In the genomic region with DNA sequence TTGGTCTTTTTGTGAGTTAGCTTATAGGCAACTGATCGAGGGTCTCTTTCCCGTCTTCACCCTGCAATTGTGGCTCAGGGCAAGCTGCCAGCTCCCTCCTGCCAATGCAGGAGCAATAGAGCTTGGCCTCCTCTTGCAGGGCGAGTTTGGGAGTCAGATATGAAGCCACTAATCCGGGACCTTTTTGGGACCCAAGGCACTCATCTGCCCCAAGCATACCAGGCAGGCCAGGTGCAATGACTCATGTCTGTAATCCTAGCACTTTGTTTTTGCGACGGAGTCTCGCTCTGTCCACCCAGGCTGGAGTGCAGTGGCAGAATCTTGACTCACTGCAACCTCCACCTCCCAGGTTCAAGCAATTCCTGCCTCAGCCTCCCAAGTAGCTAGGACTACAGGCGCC, we compare ENCODE assay signal across 20 cellular contexts. TPM values are rescaled to one million over a fixed set of nuclear protein-coding genes. Genes with fewer than 3 reads are reported as not detected.
DNase-seq lines count a peak whose midpoint lies in the region; ATAC-seq and TF ChIP-seq lines count a peak whose summit lies in the region.
"Had no signal": no experiment of that assay in that cellular context is flagged by ENCODE, and none has a peak within 500 bp of the region (broad histone marks: within the 10 kb centered on the region; RNA-seq: fewer than 3 reads in every experiment).

No MANE protein-coding gene starts in this region.

- H3K9ac ChIP-seq in Karpas-422 (ENCODE audit: low read length): no peak overlapping the region

- DNase-seq in Karpas-422: no peak
- peak; percentile 70 for DNase-seq in astrocyte of the hippocampus (ENCODE audit: low read depth, low spot score)
- peak; percentile 82 for DNase-seq in kidney glomerular epithelial cell (lab: John Stamatoyannopoulos, UW)
- no peak for DNase-seq in esophagus muscularis mucosa (ENCODE audit: extremely low spot score)
- no peak for DNase-seq in tibial artery
- DNase-seq in GM10248 (ENCODE audit: extremely low spot score): no peak
- DNase-seq: activated B cell treated with CpG ODN at 0.5 μM for 24 hours; activated CD8-positive, alpha-beta memory T cell treated with anti-CD3 and anti-CD28 coated beads for 24 hours; amygdala; mesendoderm; NCI-H2081 treated with DMSO at 0.1 percent for 48 hours; NCI-H774; RPMI8226; stimulated activated CD4-positive, alpha-beta T cell treated with anti-CD3 and anti-CD28 coated beads, Interleukin-4, amount 100 ng/mL, for 24 hours; T-helper 17 cell; testis had no signal

- H3K4me2 ChIP-seq in Karpas-422 (ENCODE audit: low read depth, low read length, poor library complexity, severe bottlenecking): no peak overlapping the region

- H3K4me1 ChIP-seq in Karpas-422 (ENCODE audit: low read length): peaks cover 49% of the 10 kb centered on the region
- H3K4me1 ChIP-seq in esophagus muscularis mucosa: no peaks in the 10 kb centered on the region
- no peaks in the 10 kb centered on the region for H3K4me1 ChIP-seq in tibial artery
- H3K4me1 ChIP-seq: testis had no signal

- no peaks in the 10 kb centered on the region for H3K27me3 ChIP-seq in Karpas-422 (ENCODE audit: low read length)
- H3K27me3 ChIP-seq in esophagus muscularis mucosa: no peaks in the 10 kb centered on the region
- H3K27me3 ChIP-seq in tibial artery: no peaks in the 10 kb centered on the region
- H3K27me3 ChIP-seq: neutrophil, testis had no signal

- H4K20me1 ChIP-seq in Karpas-422 (ENCODE audit: insufficient read depth, low read depth, low read length): no peaks in the 10 kb centered on the region

- H3K79me2 ChIP-seq in Karpas-422 (ENCODE audit: low read length): no peaks in the 10 kb centered on the region

- POLR2A ChIA-PET in GM10248 (lab: Yijun Ruan, JAX): no interaction called here

- H3K4me3 ChIP-seq in Karpas-422 (ENCODE audit: low read length): no peak overlapping the region
- no peak overlapping the region for H3K4me3 ChIP-seq in esophagus muscularis mucosa
- H3K4me3 ChIP-seq in tibial artery: no peak overlapping the region
- H3K4me3 ChIP-seq: testis had no signal

- H2AFZ ChIP-seq in Karpas-422 (ENCODE audit: low read length): no peak overlapping the region

- no peak for TF ChIP-seq POLR2A in esophagus muscularis mucosa (IDR thresholded peaks at IDR 0.05; ENCODE audit: low read depth)

- no peak for ATAC-seq in GM19455 (IDR thresholded peaks at IDR 0.05; ENCODE audit: unreplicated experiment)
- ATAC-seq: HepG2, T-helper 17 cell had no signal

- no peak for TF ChIP-seq EP300 in esophagus muscularis mucosa (IDR thresholded peaks at IDR 0.05)

- CTCF ChIA-PET in GM10248 (lab: Yijun Ruan, JAX): interaction anchor here (1.0 kb wide), 1 partner anchor 10 kb away, joined by 3 read pairs; no protein-coding TSS in a partner anchor

- H3K27ac ChIP-seq in Karpas-422 (ENCODE audit: low read length): 0 out of 2 replicates have a peak overlapping the region, but pooled peaks have one; percentile 47
- no peak overlapping the region for H3K27ac ChIP-seq in esophagus muscularis mucosa (replicated peaks in 1 of 4)
- H3K27ac ChIP-seq in tibial artery: no peak overlapping the region
- H3K27ac ChIP-seq: C4-2B, neutrophil, testis had no signal

- WGBS in esophagus muscularis mucosa: 91% methylated on average over 6 of the region's 8 CpGs

- TF ChIP-seq CTCF in esophagus muscularis mucosa (IDR thresholded peaks at IDR 0.05) (no peak), tibial artery (IDR thresholded peaks at IDR 0.05) (no peak), GM10248 (IDR thresholded peaks at IDR 0.05; ENCODE audit: control extremely low read depth, extremely low read depth, low read depth, missing control alignments) (no peak)

- intact Hi-C loops in esophagus muscularis mucosa (cut with DNase I) (no loop called here), tibial artery (cut with DNase I; ENCODE audit: low total_unique reads) (no loop called here)

- H3K36me3 ChIP-seq in Karpas-422 (ENCODE audit: insufficient read depth, low read length): peaks cover 22% of the 10 kb centered on the region
- H3K36me3 ChIP-seq in esophagus muscularis mucosa: peaks cover 20 to 87% (median 72%) of the 10 kb centered on the region in 4 donors
- H3K36me3 ChIP-seq in tibial artery: peaks cover 18 to 81% (median 48%) of the 10 kb centered on the region in 3 donors

- H3K9me2 ChIP-seq in Karpas-422 (replicated peaks; ENCODE audit: insufficient read depth, low read length): no peaks in the 10 kb centered on the region

- H3K9me3 ChIP-seq in Karpas-422 (ENCODE audit: low read length): no peaks in the 10 kb centered on the region
- no peaks in the 10 kb centered on the region for H3K9me3 ChIP-seq in esophagus muscularis mucosa
- H3K9me3 ChIP-seq in tibial artery: no peaks in the 10 kb centered on the region
- H3K9me3 ChIP-seq: neutrophil, testis had no signal

RNA-seq across cellular contexts. Expression of a gene that starts 21.1 kb away (rescaled TPM):
- 44.7 and 56.2 TPM in 2 replicates for total RNA-seq in Karpas-422 (2014; rRNA removed; shearing (Covaris generic); ENCODE audit: low replicate concordance)
- 10 to 100 TPM in 3 of 4 donors, 1 to 10 TPM in 1; 10.0 to 19.3 (median 11.9) TPM for total RNA-seq in esophagus muscularis mucosa

Comparison
In these comparisons a context has a peak if more than half of its experiments do, and no peak if none do; other contexts are left out.
1. DNase-seq: peak in astrocyte of the hippocampus (single experiment) and kidney glomerular epithelial cell (single experiment); none in Karpas-422 (single experiment), esophagus muscularis mucosa (single experiment), tibial artery (0 of 2) and GM10248 (single experiment).